Comparison of ENCODE assay signal across 8 cellular contexts in genomic region chr20:20594171-20594530, GRCh38.
DNase-seq lines count a peak whose midpoint lies in the region; ATAC-seq and TF ChIP-seq lines count a peak whose summit lies in the region.

No MANE protein-coding gene starts in this region.

- H3K9me3 ChIP-seq in hepatocyte (ENCODE audit: low read depth), result no peaks in the 10 kb centered on the region

- H3K36me3 ChIP-seq in hepatocyte (replicated peaks; ENCODE audit: insufficient read depth, low read depth), result no peaks in the 10 kb centered on the region

- no peaks in the 10 kb centered on the region for H3K79me2 ChIP-seq in hepatocyte

- peaks cover 6% of the 10 kb centered on the region for H3K4me1 Mint-ChIP-seq in stimulated activated memory B cell treated with anti-CD40 and anti-IgM and Interleukin-4, amounts not matched to agents 10 μg/mL and 1 μg/mL and 100 μg/mL, for 72 hours

- no peaks in the 10 kb centered on the region for H3K9me2 ChIP-seq in hepatocyte (replicated peaks; ENCODE audit: insufficient read depth)

- no peak overlapping the region for H3K27ac ChIP-seq in hepatocyte

- no peaks in the 10 kb centered on the region for H3K27me3 ChIP-seq in hepatocyte

- H3K36me3 Mint-ChIP-seq in stimulated activated memory B cell treated with anti-CD40 and anti-IgM and Interleukin-4, amounts not matched to agents 10 μg/mL and 1 μg/mL and 100 μg/mL, for 72 hours, result peaks cover 32% of the 10 kb centered on the region

- H3K4me2 ChIP-seq in hepatocyte, result no peak overlapping the region

- H3K27me3 Mint-ChIP-seq in stimulated activated memory B cell treated with anti-CD40 and anti-IgM and Interleukin-4, amounts not matched to agents 10 μg/mL and 1 μg/mL and 100 μg/mL, for 72 hours, result no peaks in the 10 kb centered on the region

- H3K4me3 ChIP-seq in Jurkat, Clone E6-1 (ENCODE audit: low read length), result no peak overlapping the region
- no peak overlapping the region for H3K4me3 ChIP-seq in hepatocyte

- no peak overlapping the region for H2AFZ ChIP-seq in hepatocyte

- 84% methylated on average over 1 of the region's 1 CpG for WGBS in hepatocyte (ENCODE audit: low lambda C conversion rate, missing lambda C conversion rate)

- no peaks in the 10 kb centered on the region for H3K4me1 ChIP-seq in hepatocyte (ENCODE audit: insufficient read depth)

- H3K4me3 Mint-ChIP-seq in stimulated activated memory B cell treated with anti-CD40 and anti-IgM and Interleukin-4, amounts not matched to agents 10 μg/mL and 1 μg/mL and 100 μg/mL, for 72 hours, result no peak overlapping the region

- H3K27ac Mint-ChIP-seq in stimulated activated memory B cell treated with anti-CD40 and anti-IgM and Interleukin-4, amounts not matched to agents 10 μg/mL and 1 μg/mL and 100 μg/mL, for 72 hours, result no peak overlapping the region

- H3K9me3 Mint-ChIP-seq in stimulated activated memory B cell treated with anti-CD40 and anti-IgM and Interleukin-4, amounts not matched to agents 10 μg/mL and 1 μg/mL and 100 μg/mL, for 72 hours, result no peaks in the 10 kb centered on the region

- DNase-seq in AML-193 (lab: John Stamatoyannopoulos, UW) (peak; percentile 17 to 43), SHP77 treated with DMSO at 0.1 percent for 48 hours (lab: John Stamatoyannopoulos, UW) (peak; percentile 69), hepatocyte (ENCODE audit: low spot score) (peak; percentile 53), NCI-H2107 (lab: John Stamatoyannopoulos, UW) (no peak), mucosa of gallbladder (ENCODE audit: low spot score) (no peak), GF-D8 (lab: John Stamatoyannopoulos, UW) (no peak)
- peak; percentile 25 for DNase-seq in Jurkat, Clone E6-1 (ENCODE audit: low read depth, low spot score)

- TF ChIP-seq CTCF in hepatocyte (IDR thresholded peaks at IDR 0.05; ENCODE audit: poor library complexity), result peak; percentile 55

- no peaks in the 10 kb centered on the region for H4K20me1 ChIP-seq in hepatocyte (ENCODE audit: insufficient read depth, poor library complexity, severe bottlenecking)

- ATAC-seq in stimulated activated memory B cell treated with anti-CD40 and anti-IgM and Interleukin-4, amounts not matched to agents 10 μg/mL and 1 μg/mL and 100 μg/mL, for 72 hours, result no peak

Comparison
In these comparisons a context has a peak if more than half of its experiments do, and no peak if none do; other contexts are left out.
1. DNase-seq: peak in AML-193 (2 of 2), Jurkat, Clone E6-1 (single experiment), SHP77 treated with DMSO at 0.1 percent for 48 hours (single experiment) and hepatocyte (single experiment); none in NCI-H2107 (single experiment), mucosa of gallbladder (single experiment) and GF-D8 (single experiment).